11 cellular contexts compared by ENCODE assay signal in genomic region chr10:87547734-87548311, GRCh38. TPM values are rescaled to one million over a fixed set of nuclear protein-coding genes. Genes with fewer than 3 reads are reported as not detected.
DNase-seq lines count a peak whose midpoint lies in the region; TF ChIP-seq lines count a peak whose summit lies in the region.
"Had no signal": no experiment of that assay in that cellular context is flagged by ENCODE, and none has a peak within 500 bp of the region (broad histone marks: within the 10 kb centered on the region; RNA-seq: fewer than 3 reads in every experiment).

No MANE protein-coding gene starts in this region.

- peaks cover 7% of the 10 kb centered on the region for H4K20me1 ChIP-seq in neural progenitor cell (ENCODE audit: low read depth)

- no peaks in the 10 kb centered on the region for H3K27me3 Mint-ChIP-seq in neural progenitor cell (ENCODE audit: insufficient read depth, low read depth)
- H3K27me3 Mint-ChIP-seq: natural killer cell treated with Interleukin-12 subunit alpha and Interleukin-12 subunit beta and Interleukin-15 and Interleukin-18, amount 100 ng/mL, for 72 hours had no signal

- peak overlapping the region; percentile 37 for H3K4me2 ChIP-seq in neural progenitor cell

- H3K4me3 ChIP-seq in neural progenitor cell = no peak overlapping the region
- H3K4me3 ChIP-seq: SK-N-MC had no signal

- H2AFZ ChIP-seq in neural progenitor cell (replicated peaks) = no peak overlapping the region

- H3K27me3 ChIP-seq in neural progenitor cell = no peaks in the 10 kb centered on the region

- H3F3A ChIP-seq in neural progenitor cell (ENCODE audit: low read depth) = peaks cover 5% of the 10 kb centered on the region

- no peak overlapping the region for H3K27ac ChIP-seq in neural progenitor cell
- H3K27ac ChIP-seq: SK-N-MC had no signal

- peak; percentile 84 for DNase-seq in EL
- peak; percentile 93 for DNase-seq in NCI-H226
- peak; percentile 47 for DNase-seq in dedifferentiated amniotic fluid mesenchymal stem cell (ENCODE audit: extremely low spot score)
- DNase-seq in neural progenitor cell (ENCODE audit: low spot score) = no peak
- no peak for DNase-seq in NCI-H2081 (lab: John Stamatoyannopoulos, UW)
- no peak for DNase-seq in posterior vena cava (ENCODE audit: low spot score)
- no peak for DNase-seq in dermis blood vessel endothelial cell
- DNase-seq in DMS 273 (lab: John Stamatoyannopoulos, UW; ENCODE audit: unreplicated experiment) = no peak
- DNase-seq: NCI-H2107 had no signal

- H3K9me3 ChIP-seq in neural progenitor cell (ENCODE audit: low read depth) = no peaks in the 10 kb centered on the region

- H3K4me3 Mint-ChIP-seq in neural progenitor cell = no peak overlapping the region
- H3K4me3 Mint-ChIP-seq: natural killer cell treated with Interleukin-12 subunit alpha and Interleukin-12 subunit beta and Interleukin-15 and Interleukin-18, amount 100 ng/mL, for 72 hours had no signal

- H3K4me1 Mint-ChIP-seq in neural progenitor cell = peaks cover 6% of the 10 kb centered on the region

- no peak overlapping the region for H3K9ac ChIP-seq in neural progenitor cell

- no peak overlapping the region for H3K27ac Mint-ChIP-seq in neural progenitor cell
- H3K27ac Mint-ChIP-seq: natural killer cell treated with Interleukin-12 subunit alpha and Interleukin-12 subunit beta and Interleukin-15 and Interleukin-18, amount 100 ng/mL, for 72 hours had no signal

- no peaks in the 10 kb centered on the region for H3K9me3 Mint-ChIP-seq in neural progenitor cell

- peaks cover 26% of the 10 kb centered on the region for H3K79me2 ChIP-seq in neural progenitor cell (ENCODE audit: low read depth)

- peaks cover 26% of the 10 kb centered on the region for H3K4me1 ChIP-seq in neural progenitor cell

- TF ChIP-seq CTCF in neural progenitor cell (IDR thresholded peaks at IDR 0.05) = no peak

- peaks cover 16% of the 10 kb centered on the region for H3K36me3 Mint-ChIP-seq in neural progenitor cell

- peaks cover 7% of the 10 kb centered on the region for H3K36me3 ChIP-seq in neural progenitor cell

- intact Hi-C loops in posterior vena cava (cut with DNase I) = no loop called here

RNA-seq across cellular contexts. Expression of gene MINPP1, which starts 43.1 kb away (rescaled TPM):
- total RNA-seq in neural progenitor cell (ENCODE audit: low replicate concordance) (52.9 and 64.2 TPM in 2 replicates), posterior vena cava (10 to 100 TPM; 10.2 to 11.1 TPM), dermis blood vessel endothelial cell (32.3 and 33.4 TPM in 2 replicates)

Comparison
In these comparisons a context has a peak if more than half of its experiments do, and no peak if none do; other contexts are left out.
1. DNase-seq: peak in EL (single experiment), NCI-H226 (single experiment) and dedifferentiated amniotic fluid mesenchymal stem cell (single experiment); none in neural progenitor cell (single experiment), NCI-H2081 (0 of 2), posterior vena cava (single experiment), dermis blood vessel endothelial cell (single experiment) and DMS 273 (single experiment).